Comparison of ENCODE assay signal across 8 cellular contexts in genomic region chr19:39402417-39403297, GRCh38. TPM values are rescaled to one million over a fixed set of nuclear protein-coding genes. Genes with fewer than 3 reads are reported as not detected.
DNase-seq lines count a peak whose midpoint lies in the region; ATAC-seq and TF ChIP-seq lines count a peak whose summit lies in the region.

No MANE protein-coding gene starts in this region.

- no peak for TF ChIP-seq POLR2A in esophagus muscularis mucosa (IDR thresholded peaks at IDR 0.05; ENCODE audit: low read depth)

- no peaks in the 10 kb centered on the region for H3K9me2 ChIP-seq in PC-9 (ENCODE audit: insufficient read depth)

- H3K4me3 ChIP-seq in PC-9, result peak overlapping the region; percentile 82
- peak overlapping the region; percentile 61 to 71 (median 64) for H3K4me3 ChIP-seq in esophagus muscularis mucosa
- H3K4me3 ChIP-seq in muscle layer of colon (ENCODE audit: low read depth in 1 of 2, low read length in 2 of 2), result peak overlapping the region; percentile 42 to 73

- peaks cover 2 to 7% of the 10 kb centered on the region in 2 donors for H3K36me3 Mint-ChIP-seq in activated T-cell treated with anti-CD3 and anti-CD28 coated beads, Interleukin-2, amount 50 U/mL, for 72 hours (ENCODE audit: insufficient read depth in 2 of 2)

- POLR2A ChIA-PET in PC-9 (lab: Charles Lee; ENCODE audit: unreplicated experiment), result interaction anchor here (0.5 to 1.0 kb wide), 8 partner anchors 10 to 720 kb away, joined by 3 to 5 read pairs (median 3); partner anchors contain the start of genes MED29, PAF1, PLEKHG2 and SAMD4B

- H3K9ac ChIP-seq in muscle layer of colon (ENCODE audit: low read length), result peak overlapping the region; percentile 86

- no peaks in the 10 kb centered on the region for H3K27me3 Mint-ChIP-seq in activated T-cell treated with anti-CD3 and anti-CD28 coated beads, Interleukin-2, amount 50 U/mL, for 72 hours (ENCODE audit: low read depth)

- peak; percentile 77 for TF ChIP-seq EP300 in esophagus muscularis mucosa (IDR thresholded peaks at IDR 0.05)

- CTCF ChIA-PET in PC-9 (lab: Charles Lee), result interaction anchor here (1.9 kb wide), 1 partner anchor 9 kb away, joined by 4 read pairs; no protein-coding TSS in a partner anchor

- H3K27me3 ChIP-seq in PC-9 (ENCODE audit: insufficient read depth, low read depth) (no peaks in the 10 kb centered on the region), esophagus muscularis mucosa (no peaks in the 10 kb centered on the region), muscle layer of colon (ENCODE audit: control insufficient read depth in 1 of 2, insufficient read depth in 2 of 2, low read length in 2 of 2) (no peaks in the 10 kb centered on the region)

- peak overlapping the region; percentile 99 for H3K4me2 ChIP-seq in PC-9

- TF ChIP-seq CTCF in PC-9 (conservative IDR thresholded peaks at IDR 0.05) (no peak), esophagus muscularis mucosa (IDR thresholded peaks at IDR 0.05) (no peak)

- no peaks in the 10 kb centered on the region for H3K9me3 Mint-ChIP-seq in activated T-cell treated with anti-CD3 and anti-CD28 coated beads, Interleukin-2, amount 50 U/mL, for 72 hours

- H3K4me1 Mint-ChIP-seq in activated T-cell treated with anti-CD3 and anti-CD28 coated beads, Interleukin-2, amount 50 U/mL, for 72 hours (ENCODE audit: low read depth), result peaks cover 79% of the 10 kb centered on the region

- ATAC-seq in activated T-cell treated with anti-CD3 and anti-CD28 coated beads, Interleukin-2, amount 50 U/mL, for 72 hours (replicated peaks in 1 of 2), result peak; percentile 5 to 12

- 1% methylated on average over 49 of the region's 57 CpGs for WGBS in esophagus muscularis mucosa

- peak overlapping the region; percentile 43 to 100 for H3K4me3 Mint-ChIP-seq in activated T-cell treated with anti-CD3 and anti-CD28 coated beads, Interleukin-2, amount 50 U/mL, for 72 hours

- H3F3A ChIP-seq in PC-9 (ENCODE audit: insufficient read depth, low read depth), result peaks cover 79% of the 10 kb centered on the region

- intact Hi-C loops in PC-9 (cut with micrococcal nuclease; ENCODE audit: unreplicated experiment) (loop anchor here (1.0 kb wide), 2 partner anchors 10 to 571 kb away; partner anchors contain the start of genes ECH1 and PLEKHG2), esophagus muscularis mucosa (cut with DNase I) (no loop called here)

- H3K9me3 ChIP-seq in PC-9 (ENCODE audit: insufficient read depth, low read depth) (no peaks in the 10 kb centered on the region), esophagus muscularis mucosa (no peaks in the 10 kb centered on the region), muscle layer of colon (ENCODE audit: low read length) (no peaks in the 10 kb centered on the region)

- peak overlapping the region; percentile 90 for H3K27ac Mint-ChIP-seq in activated T-cell treated with anti-CD3 and anti-CD28 coated beads, Interleukin-2, amount 50 U/mL, for 72 hours

- peaks cover 9% of the 10 kb centered on the region for H3K79me2 ChIP-seq in PC-9 (ENCODE audit: low read depth)

- H3K36me3 ChIP-seq in PC-9 (ENCODE audit: low read depth) (no peaks in the 10 kb centered on the region), esophagus muscularis mucosa (peaks cover 2 to 9% (median 6%) of the 10 kb centered on the region in 4 donors), muscle layer of colon (ENCODE audit: insufficient read depth, low read length) (peaks cover 4% of the 10 kb centered on the region)

- no TSS peak for BruUV-seq in PC-9 (replicated peaks; lab: Mats Ljungman, UMichigan)

- H2AFZ ChIP-seq in PC-9, result peak overlapping the region; percentile 41; the same call in 1 of the 2 replicates

- H4K20me1 ChIP-seq in PC-9 (ENCODE audit: insufficient read depth), result peaks cover 1% of the 10 kb centered on the region; the same call in 1 of the 2 replicates

- H3K27ac ChIP-seq in PC-9 (peak overlapping the region; percentile 98), esophagus muscularis mucosa (replicated peaks in 1 of 4) (peak overlapping the region; percentile 99 to 100 (median 100)), muscle layer of colon (ENCODE audit: low read depth, low read length) (peak overlapping the region; percentile 99)

- H3K4me1 ChIP-seq in PC-9 (replicated peaks; ENCODE audit: insufficient read depth), result peaks cover 56% of the 10 kb centered on the region
- peaks cover 45 to 76% (median 63%) of the 10 kb centered on the region in 4 donors for H3K4me1 ChIP-seq in esophagus muscularis mucosa
- peaks cover 42% of the 10 kb centered on the region for H3K4me1 ChIP-seq in muscle layer of colon (ENCODE audit: insufficient read depth, low read length)

- peak; percentile 39 for DNase-seq in NCI-H1436 (lab: John Stamatoyannopoulos, UW)
- DNase-seq in NCI-H1436 treated with DMSO at 0.1 percent for 48 hours (lab: John Stamatoyannopoulos, UW), result no peak
- peak; percentile 79 for DNase-seq in HK-2 (ENCODE audit: unreplicated experiment)
- DNase-seq in PC-9, result peak; percentile 63 to 85
- DNase-seq in activated T-cell treated with anti-CD3 and anti-CD28 coated beads, Interleukin-2, amount 50 U/mL, for 72 hours, result peak; percentile 89
- peak; percentile 98 for DNase-seq in esophagus muscularis mucosa (ENCODE audit: extremely low spot score)
- DNase-seq in stimulated activated CD8-positive, alpha-beta memory T cell treated with anti-CD3 and anti-CD28 coated beads, Interleukin-4, amount 100 ng/mL, for 48 hours, result peak; percentile 92

RNA-seq across cellular contexts. Expression of gene ZFP36, which starts 4.0 kb away (rescaled TPM):
- total RNA-seq in PC-9 (2021), result 31.0 and 36.3 TPM in 2 replicates
- total RNA-seq in activated T-cell treated with anti-CD3 and anti-CD28 coated beads, Interleukin-2, amount 50 U/mL, for 72 hours, result 100 to 1,000 TPM in 1 of 2 donors, 10 to 100 TPM in 1; 81.4 to 108 TPM
- 100 to 1,000 TPM; 135 to 577 (median 196) TPM for total RNA-seq in esophagus muscularis mucosa

RNA-seq across cellular contexts. Expression of gene PLEKHG2, which starts 9.8 kb away (rescaled TPM):
- total RNA-seq in PC-9 (2021) (26.1 and 32.1 TPM in 2 replicates), esophagus muscularis mucosa (10 to 100 TPM; 16.7 to 38.4 (median 22.2) TPM)
- 10 to 100 TPM; 86.5 to 92.1 TPM for total RNA-seq in activated T-cell treated with anti-CD3 and anti-CD28 coated beads, Interleukin-2, amount 50 U/mL, for 72 hours

RNA-seq across cellular contexts. Expression of gene MED29, which starts 11.5 kb away (rescaled TPM):
- total RNA-seq in PC-9 (2021), result 18.6 and 30.9 TPM in 2 replicates
- total RNA-seq in activated T-cell treated with anti-CD3 and anti-CD28 coated beads, Interleukin-2, amount 50 U/mL, for 72 hours, result 10 to 100 TPM; 26.4 to 34.3 TPM
- 10 to 100 TPM; 24.9 to 58.0 (median 38.3) TPM for total RNA-seq in esophagus muscularis mucosa

RNA-seq across cellular contexts. Expression of gene PAF1, which starts 11.8 kb away (rescaled TPM):
- total RNA-seq in PC-9 (2021), result 54.3 and 61.1 TPM in 2 replicates
- total RNA-seq in activated T-cell treated with anti-CD3 and anti-CD28 coated beads, Interleukin-2, amount 50 U/mL, for 72 hours, result 10 to 100 TPM; 52.0 TPM
- total RNA-seq in esophagus muscularis mucosa, result 10 to 100 TPM; 31.6 to 47.2 (median 41.5) TPM

RNA-seq across cellular contexts. Expression of gene RPS16, which starts 33.1 kb away (rescaled TPM):
- 2,510 and 2,860 TPM in 2 replicates for total RNA-seq in PC-9 (2021)
- total RNA-seq in activated T-cell treated with anti-CD3 and anti-CD28 coated beads, Interleukin-2, amount 50 U/mL, for 72 hours, result 1,000 to 10,000 TPM; 3,177 to 3,644 TPM
- 1,000 to 10,000 TPM; 1,316 to 2,441 (median 1,971) TPM for total RNA-seq in esophagus muscularis mucosa
